ENCODE assay signal across 8 cellular contexts in the genomic region with DNA sequence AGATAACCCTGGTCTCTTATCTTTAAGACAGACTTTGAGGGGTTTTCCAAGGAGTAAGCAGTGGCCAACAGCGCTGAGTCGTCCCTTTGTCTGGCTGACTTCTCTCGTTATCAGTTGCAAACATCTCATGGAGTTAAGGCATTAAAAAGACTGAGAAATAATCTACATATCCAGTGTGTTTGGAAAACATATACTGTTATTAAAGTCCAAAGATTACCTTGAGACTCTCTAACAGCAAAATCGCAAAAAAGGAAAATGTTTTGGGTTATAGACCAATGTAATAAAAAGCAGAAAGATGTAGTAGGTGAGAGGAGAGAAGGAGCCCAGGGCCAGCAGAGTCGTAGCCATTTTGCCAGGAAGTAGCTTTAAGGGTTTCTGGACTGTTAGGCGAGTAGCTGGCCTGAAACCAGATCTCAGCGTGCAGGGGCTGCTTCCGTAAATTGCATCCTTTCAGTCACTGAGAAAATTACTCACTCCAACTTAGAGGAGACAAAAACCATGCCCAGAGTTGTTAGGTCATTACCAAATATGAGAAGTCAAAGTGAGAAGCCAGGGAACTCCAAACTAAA. TPM values are rescaled to one million over a fixed set of nuclear protein-coding genes. Genes with fewer than 3 reads are reported as not detected.
DNase-seq lines count a peak whose midpoint lies in the region; ATAC-seq and TF ChIP-seq lines count a peak whose summit lies in the region.

No MANE protein-coding gene starts in this region.

- no peaks in the 10 kb centered on the region for H3K9me3 Mint-ChIP-seq in activated T-helper 17 cell treated with anti-CD3 and anti-CD28 coated beads, Interleukin-2, amount 50 U/mL, for 72 hours

- DNase-seq in omental fat pad (ENCODE audit: low spot score) (no peak), NCI-H2227 (lab: John Stamatoyannopoulos, UW; ENCODE audit: unreplicated experiment) (no peak), NCI-H187 (lab: John Stamatoyannopoulos, UW) (no peak)

- H3K27me3 Mint-ChIP-seq in activated T-helper 17 cell treated with anti-CD3 and anti-CD28 coated beads, Interleukin-2, amount 50 U/mL, for 72 hours = peaks cover 8% of the 10 kb centered on the region

- ATAC-seq in GM18870 (IDR thresholded peaks at IDR 0.05; ENCODE audit: unreplicated experiment) = peak; percentile 47
- ATAC-seq in HG03159 (IDR thresholded peaks at IDR 0.05; ENCODE audit: unreplicated experiment) = peak; percentile 73
- ATAC-seq in activated T-helper 17 cell treated with anti-CD3 and anti-CD28 coated beads, Interleukin-2, amount 50 U/mL, for 72 hours (replicated peaks) = peak; percentile 38
- ATAC-seq in omental fat pad (ENCODE audit: low FRiP score) = peak; percentile 59
- ATAC-seq in GM19324 (IDR thresholded peaks at IDR 0.05; ENCODE audit: low FRiP score, unreplicated experiment) = no peak
- ATAC-seq in GM19035 (IDR thresholded peaks at IDR 0.05; ENCODE audit: unreplicated experiment) = no peak

- no peak overlapping the region for H3K4me3 Mint-ChIP-seq in activated T-helper 17 cell treated with anti-CD3 and anti-CD28 coated beads, Interleukin-2, amount 50 U/mL, for 72 hours

- H3K27ac Mint-ChIP-seq in activated T-helper 17 cell treated with anti-CD3 and anti-CD28 coated beads, Interleukin-2, amount 50 U/mL, for 72 hours = no peak overlapping the region

- no peaks in the 10 kb centered on the region for H3K36me3 Mint-ChIP-seq in activated T-helper 17 cell treated with anti-CD3 and anti-CD28 coated beads, Interleukin-2, amount 50 U/mL, for 72 hours (ENCODE audit: low read depth)

- TF ChIP-seq CTCF in omental fat pad (IDR thresholded peaks at IDR 0.05) = no peak

- H3K4me1 Mint-ChIP-seq in activated T-helper 17 cell treated with anti-CD3 and anti-CD28 coated beads, Interleukin-2, amount 50 U/mL, for 72 hours = no peaks in the 10 kb centered on the region

RNA-seq across cellular contexts. Expression of a gene that starts 24.6 kb away (rescaled TPM):
- total RNA-seq in activated T-helper 17 cell treated with anti-CD3 and anti-CD28 coated beads, Interleukin-2, amount 50 U/mL, for 72 hours = under 1 TPM; 0.21 to 0.28 TPM
- under 1 TPM; 0.28 to 0.79 (median 0.46) TPM for total RNA-seq in omental fat pad

RNA-seq across cellular contexts. Expression of a gene that starts 39.1 kb away (rescaled TPM):
- total RNA-seq in activated T-helper 17 cell treated with anti-CD3 and anti-CD28 coated beads, Interleukin-2, amount 50 U/mL, for 72 hours = 10 to 100 TPM; 30.4 to 48.5 TPM
- total RNA-seq in omental fat pad = 10 to 100 TPM; 31.6 to 66.4 (median 46.1) TPM

Comparison
In these comparisons a context has a peak if more than half of its experiments do, and no peak if none do; other contexts are left out.
1. ATAC-seq: peak in GM18870 (single experiment), HG03159 (single experiment), activated T-helper 17 cell treated with anti-CD3 and anti-CD28 coated beads, Interleukin-2, amount 50 U/mL, for 72 hours (single experiment) and omental fat pad (single experiment); none in GM19324 (single experiment) and GM19035 (single experiment).